ENCODE assay signal across 8 cellular contexts in genomic region chr13:39655569-39656324, GRCh38. TPM values are rescaled to one million over a fixed set of nuclear protein-coding genes. Genes with fewer than 3 reads are reported as not detected.
DNase-seq lines count a peak whose midpoint lies in the region; ATAC-seq, FAIRE-seq and TF ChIP-seq lines count a peak whose summit lies in the region.

COG6 (plus strand) TSS chr13:39655662; CDS start chr13:39655727, 65 bp downstream.

- FAIRE-seq in keratinocyte (lab: Jason Lieb, UNC): no peak

- H3K4me2 ChIP-seq in keratinocyte (ENCODE audit: control insufficient read depth, extremely low read depth, insufficient read depth, low read depth, low read length): peak within 1 kb of the TSS; percentile 96

- H3K9me3 Mint-ChIP-seq in central memory CD8-positive, alpha-beta T cell: peaks cover 6% of the 10 kb centered on the region

- peak; percentile 73 for TF ChIP-seq POLR2A in GM18951 (IDR thresholded peaks at IDR 0.05; ENCODE audit: extremely low read depth, insufficient read depth, insufficient read length)

- no peaks in the 10 kb centered on the region for H3K9me3 ChIP-seq in keratinocyte (ENCODE audit: control insufficient read depth, low read depth, low read length)

- H3K27me3 ChIP-seq in keratinocyte (ENCODE audit: control insufficient read depth, extremely low read depth, insufficient read depth, low read length): no peaks in the 10 kb centered on the region

- H2AFZ ChIP-seq in keratinocyte (ENCODE audit: control insufficient read depth, low read length): peak within 1 kb of the TSS; percentile 98

- no peaks in the 10 kb centered on the region for H4K20me1 ChIP-seq in keratinocyte (ENCODE audit: control insufficient read depth, extremely low read depth, insufficient read depth, low read length)

- H3K36me3 ChIP-seq in keratinocyte (ENCODE audit: control insufficient read depth in 2 of 2, extremely low read depth in 1 of 2, insufficient read depth in 2 of 2, low read length in 2 of 2): no peaks in the 10 kb centered on the region

- peak within 1 kb of the TSS; percentile 80 to 91 (median 90) for H3K4me3 ChIP-seq in keratinocyte (ENCODE audit: control insufficient read depth in 2 of 3, extremely low read depth in 1 of 3, insufficient read depth in 2 of 3, low read depth in 1 of 3, low read length in 3 of 3)

- dilution Hi-C loops in keratinocyte (cut with MboI; ENCODE audit: extremely low pct_ligation_motif_present, low sequenced_read_pairs): no loop called here

- H3K27ac ChIP-seq in keratinocyte (ENCODE audit: control insufficient read depth, insufficient read depth, low read length): peak within 1 kb of the TSS; percentile 33

- H3K4me1 ChIP-seq in keratinocyte (ENCODE audit: control insufficient read depth, extremely low read depth, insufficient read depth, low read length): peaks cover 4% of the 10 kb centered on the region

- peak within 1 kb of the TSS; percentile 80 for H3K9ac ChIP-seq in keratinocyte (ENCODE audit: control insufficient read depth, extremely low read depth, insufficient read depth, low read length)

- peak; percentile 88 for ATAC-seq in HG03175 (IDR thresholded peaks at IDR 0.05; ENCODE audit: unreplicated experiment)
- peak; percentile 89 for ATAC-seq in central memory CD8-positive, alpha-beta T cell (replicated peaks; ENCODE audit: extremely low read depth, poor library complexity, severe bottlenecking)

- peaks cover 34% of the 10 kb centered on the region for H3K4me1 Mint-ChIP-seq in central memory CD8-positive, alpha-beta T cell

- peak within 1 kb of the TSS; percentile 83 for H3K4me3 Mint-ChIP-seq in central memory CD8-positive, alpha-beta T cell

- H3K79me2 ChIP-seq in keratinocyte (ENCODE audit: control insufficient read depth, insufficient read depth, low read length): peaks cover 8% of the 10 kb centered on the region

- TF ChIP-seq CTCF in keratinocyte (optimal IDR thresholded peaks at IDR 0.05 in 1 of 3, IDR thresholded peaks at IDR 0.05 in 1 of 3, conservative IDR thresholded peaks at IDR 0.05 in 1 of 3; ENCODE audit: extremely low read depth in 1 of 3, insufficient read depth in 2 of 3, low read length in 3 of 3): peak in 1 of 3 experiments; percentile 10

- in situ Hi-C loops in GM18951 (cut with MboI; ENCODE audit: low sequenced_read_pairs, unreplicated experiment): no loop called here

- H3K36me3 Mint-ChIP-seq in central memory CD8-positive, alpha-beta T cell (ENCODE audit: insufficient read depth): peaks cover 11% of the 10 kb centered on the region

- peaks cover 11% of the 10 kb centered on the region for H3K27me3 Mint-ChIP-seq in central memory CD8-positive, alpha-beta T cell

- DNase-seq in AML-193 (lab: John Stamatoyannopoulos, UW): peak; percentile 78 to 83
- DNase-seq in NCI-H345 (lab: John Stamatoyannopoulos, UW): peak; percentile 86
- peak; percentile 90 for DNase-seq in activated CD4-positive, CD25-positive, alpha-beta regulatory T cell treated with anti-CD3 and anti-CD28 coated beads, Interleukin-2, amount 50 U/mL, for 16 hours (ENCODE audit: low read depth, low spot score)
- DNase-seq in central memory CD8-positive, alpha-beta T cell (ENCODE audit: low spot score in 2 of 2): peak; percentile 88 to 97
- peak; percentile 54 for DNase-seq in keratinocyte (ENCODE audit: low read depth, low spot score)
- peak; percentile 84 to 93 (median 89) for DNase-seq in stimulated activated CD4-positive, alpha-beta T cell treated with anti-CD3 and anti-CD28 coated beads, Interleukin-12 subunit alpha, Interleukin-12 subunit beta, amount 100 ng/mL, for 48 hours (ENCODE audit: low read depth in 2 of 3, low spot score in 1 of 3)

- peak within 1 kb of the TSS; percentile 97 for H3K27ac Mint-ChIP-seq in central memory CD8-positive, alpha-beta T cell (ENCODE audit: low read depth)

- no peaks in the 10 kb centered on the region for H3K9me1 ChIP-seq in keratinocyte (ENCODE audit: control insufficient read depth, extremely low read depth, insufficient read depth, low read length)

RNA-seq across cellular contexts. Expression of gene COG6, which starts in this region (rescaled TPM):
- polyA plus RNA-seq in keratinocyte: 14.4 to 25.5 TPM (median 20.7 TPM) in 3 replicates
- 18.7 TPM for polyA plus RNA-seq in keratinocyte (2011; ENCODE audit: low read depth)
- polyA plus RNA-seq in keratinocyte (2011; cell fraction: cytosol; rRNA removed): 10.6 and 23.0 TPM in 2 replicates
- 19.4 and 20.5 TPM in 2 replicates for polyA plus RNA-seq in keratinocyte (2011; cell fraction: nucleus; rRNA removed)
- polyA plus RNA-seq in keratinocyte (2012; ENCODE audit: low replicate concordance): 9.6 and 9.7 TPM in 2 replicates
- polyA minus RNA-seq in keratinocyte: 4.3 to 16.8 TPM (median 13.1 TPM) in 3 replicates
- polyA minus RNA-seq in keratinocyte (2011; cell fraction: cytosol; rRNA and poly(A)+ RNA removed): 94.6 TPM
- polyA minus RNA-seq in keratinocyte (2011; cell fraction: nucleus; rRNA and poly(A)+ RNA removed): 18.8 and 27.7 TPM in 2 replicates

Comparison
In these comparisons a context has a peak if more than half of its experiments do, and no peak if none do; other contexts are left out.
1. Peak in every context shown above with its lines: DNase-seq, ATAC-seq, H3K4me3 ChIP-seq and H3K27ac ChIP-seq.